1 cellular context compared by ENCODE assay signal in the genomic region with DNA sequence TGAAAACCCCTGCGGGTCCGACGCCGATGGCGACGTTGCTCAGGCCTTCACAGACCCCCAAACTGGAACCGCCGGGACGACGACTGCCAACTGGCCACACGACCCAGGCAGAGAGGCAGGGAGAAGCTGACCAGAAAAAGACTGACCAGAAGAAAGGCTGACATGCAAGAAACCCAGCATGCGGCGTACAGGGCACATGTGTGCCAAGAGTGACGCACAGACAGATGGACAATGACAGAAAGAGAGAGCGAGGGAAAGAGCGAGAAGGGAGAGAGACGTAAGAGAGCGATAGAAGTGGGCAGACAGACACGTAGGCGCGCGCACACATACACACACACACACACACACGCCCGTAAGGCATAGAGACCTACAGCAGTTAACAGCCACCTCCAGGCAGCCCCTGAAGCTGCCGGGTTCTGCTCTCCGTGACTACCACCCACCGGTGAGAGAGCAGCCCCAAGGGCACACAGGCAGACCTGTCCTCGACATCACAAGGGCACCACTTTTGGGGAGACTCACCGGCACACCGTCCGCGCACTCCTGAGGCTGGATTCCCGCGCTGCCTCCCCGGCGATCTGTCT.
TF ChIP-seq lines count a peak whose summit lies in the region.

No MANE protein-coding gene starts in this region.

TF ChIP-seq in IMR-90, 13 proteins besides CTCF, POLR2A, EP300 and RAD21:
- TF ChIP-seq, protein P1, sequence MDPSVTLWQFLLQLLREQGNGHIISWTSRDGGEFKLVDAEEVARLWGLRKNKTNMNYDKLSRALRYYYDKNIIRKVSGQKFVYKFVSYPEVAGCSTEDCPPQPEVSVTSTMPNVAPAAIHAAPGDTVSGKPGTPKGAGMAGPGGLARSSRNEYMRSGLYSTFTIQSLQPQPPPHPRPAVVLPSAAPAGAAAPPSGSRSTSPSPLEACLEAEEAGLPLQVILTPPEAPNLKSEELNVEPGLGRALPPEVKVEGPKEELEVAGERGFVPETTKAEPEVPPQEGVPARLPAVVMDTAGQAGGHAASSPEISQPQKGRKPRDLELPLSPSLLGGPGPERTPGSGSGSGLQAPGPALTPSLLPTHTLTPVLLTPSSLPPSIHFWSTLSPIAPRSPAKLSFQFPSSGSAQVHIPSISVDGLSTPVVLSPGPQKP (IDR thresholded peaks at IDR 0.05; ENCODE audit: borderline replicate concordance, low read depth, low read length) = no peak
- TF ChIP-seq NFE2L2 (IDR thresholded peaks at IDR 0.05; ENCODE audit: low read depth, low read length) (no peak), MXI1 (IDR thresholded peaks at IDR 0.05; ENCODE audit: borderline replicate concordance, low read depth, low read length) (no peak), BHLHE40 (IDR thresholded peaks at IDR 0.05; ENCODE audit: low read depth, low read length) (no peak), USF2 (IDR thresholded peaks at IDR 0.05; ENCODE audit: low read depth, low read length) (no peak)
